ENCODE assay signal across 14 cellular contexts in the genomic region with DNA sequence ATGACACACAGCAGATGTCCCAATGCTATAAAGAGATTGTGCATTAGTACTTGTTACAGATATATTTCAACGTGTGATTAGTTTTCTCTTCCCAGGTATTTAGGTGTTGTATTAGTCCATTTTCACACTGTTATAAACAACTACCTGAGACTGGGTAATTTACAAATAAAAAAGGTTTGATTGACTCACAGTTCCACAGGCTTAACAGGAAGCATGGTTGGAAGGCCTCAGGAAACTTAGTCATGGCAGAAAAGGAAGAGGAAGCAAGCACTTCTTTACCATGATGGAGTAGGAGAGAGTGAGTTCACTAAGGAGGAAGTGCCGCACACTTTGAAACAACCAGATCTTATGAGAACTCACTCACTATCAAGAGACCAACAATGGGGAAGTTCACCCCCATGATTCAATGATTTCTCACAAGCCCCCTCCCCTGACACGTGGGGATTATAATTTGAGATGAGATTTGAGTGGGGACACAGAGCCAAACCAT.
"Had no signal": no experiment of that assay in that cellular context is flagged by ENCODE, and none has a peak within 500 bp of the region (broad histone marks: within the 10 kb centered on the region; RNA-seq: fewer than 3 reads in every experiment).

No MANE protein-coding gene starts in this region.

- H3K79me2 ChIP-seq: hepatocyte had no signal

- H2AFZ ChIP-seq: hepatocyte had no signal

- H3K36me3 ChIP-seq: gastroesophageal sphincter, pancreas, upper lobe of left lung had no signal

- ATAC-seq: activated CD8-positive, alpha-beta memory T cell treated with anti-CD3 and anti-CD28 coated beads, Interleukin-2, amount 10 ng/mL, durations not matched to agents 7 days and 5 days; gastroesophageal sphincter; pancreas had no signal

- DNase-seq: activated CD4-positive, alpha-beta T cell treated with anti-CD3 and anti-CD28 coated beads for 1 hour; activated CD4-positive, alpha-beta T cell treated with anti-CD3 and anti-CD28 coated beads, Interleukin-2, amount 50 U/mL, for 48 hours; activated CD8-positive, alpha-beta memory T cell treated with anti-CD3 and anti-CD28 coated beads, Interleukin-2, amount 10 ng/mL, durations not matched to agents 7 days and 5 days; activated effector memory CD4-positive, alpha-beta T cell treated with anti-CD3 and anti-CD28 coated beads, Interleukin-2, amount 50 U/mL, for 16 hours; activated naive CD8-positive, alpha-beta T cell treated with anti-CD3 and anti-CD28 coated beads, Interleukin-2, amount 10 ng/mL, durations not matched to agents 7 days and 5 days; activated T-cell treated with anti-CD3 and anti-CD28 coated beads, Interleukin-2, amount 50 U/mL, for 24 hours; aorta; pancreas; stimulated activated CD4-positive, alpha-beta T cell treated with anti-CD3 and anti-CD28 coated beads, Interleukin-15, amount 100 ng/mL, for 24 hours; stimulated activated CD4-positive, alpha-beta T cell treated with anti-CD3 and anti-CD28 coated beads, Interleukin-4, amount 100 ng/mL, for 24 hours; upper lobe of left lung had no signal

- H3K27me3 ChIP-seq: gastroesophageal sphincter, hepatocyte, pancreas, upper lobe of left lung had no signal

- H3K9me3 ChIP-seq: gastroesophageal sphincter, pancreas, upper lobe of left lung had no signal

- H3K4me1 ChIP-seq: gastroesophageal sphincter, pancreas, upper lobe of left lung had no signal

- H3K27ac ChIP-seq: gastroesophageal sphincter, hepatocyte, pancreas, upper lobe of left lung had no signal

- FAIRE-seq: bronchial epithelial cell, pancreas had no signal

- H3K4me3 ChIP-seq: gastroesophageal sphincter, hepatocyte, pancreas, upper lobe of left lung had no signal

- H3K4me2 ChIP-seq: hepatocyte had no signal
